33 cellular contexts compared by ENCODE assay signal in genomic region chrX:110053453-110053852, GRCh38.
"Had no signal": no experiment of that assay in that cellular context is flagged by ENCODE, and none has a peak within 500 bp of the region (broad histone marks: within the 10 kb centered on the region; RNA-seq: fewer than 3 reads in every experiment).

No MANE protein-coding gene starts in this region.

- H3K27me3 ChIP-seq: adrenal gland, ascending aorta, body of pancreas, brain microvascular endothelial cell, cardiac muscle cell had no signal

- FAIRE-seq: bronchial epithelial cell had no signal

- DNase-seq: activated effector memory CD4-positive, alpha-beta T cell treated with anti-CD3 and anti-CD28 coated beads, Interleukin-2, amount 50 U/mL, for 16 hours; activated effector memory CD4-positive, alpha-beta T cell treated with Interleukin-2 at 50 U/mL for 16 hours; activated gamma-delta T cell; activated gamma-delta T cell treated with Interleukin-2 at 50 U/mL for 16 hours; activated naive CD4-positive, alpha-beta T cell; activated naive CD4-positive, alpha-beta T cell treated with anti-CD3 and anti-CD28 coated beads for 36 hours; activated naive CD4-positive, alpha-beta T cell treated with anti-CD3 and anti-CD28 coated beads, Interleukin-2, amount 10 ng/mL, durations not matched to agents 7 days and 5 days; activated naive CD4-positive, alpha-beta T cell treated with anti-CD3 and anti-CD28 coated beads, Interleukin-2, amount 50 U/mL, for 16 hours; activated naive CD4-positive, alpha-beta T cell treated with Interleukin-2 at 50 U/mL for 16 hours; activated naive CD8-positive, alpha-beta T cell treated with anti-CD3 and anti-CD28 coated beads for 36 hours; activated naive CD8-positive, alpha-beta T cell treated with anti-CD3 and anti-CD28 coated beads, Interleukin-2, amount 10 ng/mL, durations not matched to agents 7 days and 5 days; activated naive CD8-positive, alpha-beta T cell treated with anti-CD3 and anti-CD28 coated beads, Interleukin-2, amount 50 U/mL, for 24 hours; activated T-cell treated with anti-CD3 and anti-CD28 coated beads, Interleukin-2, amount 50 U/mL, for 1 hour; activated T-cell treated with anti-CD3 and anti-CD28 coated beads, Interleukin-2, amount 50 U/mL, for 24 hours; activated T-cell treated with anti-CD3 and anti-CD28 coated beads, Interleukin-2, amount 50 U/mL, for 4 hours; activated T-cell treated with anti-CD3 and anti-CD28 coated beads, Interleukin-2, amount 50 U/mL, for 48 hours; activated T-cell treated with anti-CD3 and anti-CD28 coated beads, Interleukin-2, amount 50 U/mL, for 72 hours; adrenal gland; amniotic stem cell; amygdala; anterior cingulate cortex; aorta; body of pancreas; brain microvascular endothelial cell; caudate nucleus; central memory CD4-positive, alpha-beta T cell; cerebellar nuclear complex had no signal

- H3K36me3 ChIP-seq: adrenal gland, ascending aorta, brain microvascular endothelial cell, breast epithelium, cardiac muscle cell had no signal

- H3K4me3 ChIP-seq: adrenal gland, ascending aorta, body of pancreas, breast epithelium, cardiac muscle cell had no signal

- H3K27ac ChIP-seq: adrenal gland, ascending aorta, body of pancreas, brain microvascular endothelial cell, breast epithelium, cardiac muscle cell had no signal

- H3K4me1 ChIP-seq: adrenal gland, ascending aorta, breast epithelium had no signal

- H3K9me3 ChIP-seq: adrenal gland, ascending aorta, body of pancreas, breast epithelium had no signal

- ATAC-seq: activated naive CD4-positive, alpha-beta T cell treated with anti-CD3 and anti-CD28 coated beads, Interleukin-2, amount 50 U/mL, for 72 hours; activated naive CD8-positive, alpha-beta T cell treated with anti-CD3 and anti-CD28 coated beads, Interleukin-2, amount 50 U/mL, for 24 hours; activated T-cell treated with anti-CD3 and anti-CD28 coated beads, Interleukin-2, amount 50 U/mL, for 4 hours; activated T-cell treated with anti-CD3 and anti-CD28 coated beads, Interleukin-2, amount 50 U/mL, for 72 hours; activated T-helper 17 cell treated with anti-CD3 and anti-CD28 coated beads, Interleukin-2, amount 50 U/mL, for 72 hours; body of pancreas had no signal
